Comparison of ENCODE assay signal across 1 cellular context in the genomic region with DNA sequence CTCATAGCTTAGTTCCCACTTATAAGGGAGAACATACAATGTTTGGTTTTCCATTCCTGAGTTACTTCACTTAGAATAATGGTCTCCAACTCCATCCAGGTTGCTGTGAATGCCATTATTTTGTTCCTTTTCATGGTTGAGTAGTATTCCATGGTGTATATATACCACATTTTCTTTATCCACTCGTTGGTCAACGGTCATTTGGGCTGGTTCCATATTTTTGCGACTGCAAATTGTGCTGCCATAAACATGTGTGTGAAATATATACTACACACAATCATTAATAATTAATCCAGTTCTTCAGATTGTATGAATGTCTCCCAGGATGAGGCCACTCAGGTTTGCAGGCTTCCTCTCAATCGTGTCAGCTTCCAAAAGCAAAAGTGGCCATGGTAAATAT. TPM values are rescaled to one million over a fixed set of nuclear protein-coding genes. Genes with fewer than 3 reads are reported as not detected.
"Had no signal": no experiment of that assay in that cellular context is flagged by ENCODE, and none has a peak within 500 bp of the region (broad histone marks: within the 10 kb centered on the region; RNA-seq: fewer than 3 reads in every experiment).

No MANE protein-coding gene starts in this region.

RNA-seq across cellular contexts. Expression of gene DCBLD1, which starts 13.9 kb away (rescaled TPM):
- total RNA-seq: G401 had no signal

RNA-seq across cellular contexts. Expression of gene ROS1, which starts 42.8 kb away (rescaled TPM):
- total RNA-seq: G401 had no signal
